11 cellular contexts compared by ENCODE assay signal in genomic region chr3:55654123-55654787, GRCh38.
A peak's percentile ranks its signal among the peaks of the same experiment; 100 is the strongest.
DNase-seq lines count a peak whose midpoint lies in the region; ATAC-seq and TF ChIP-seq lines count a peak whose summit lies in the region.
"Had no signal": no experiment of that assay in that cellular context is flagged by ENCODE, and none has a peak within 500 bp of the region (broad histone marks: within the 10 kb centered on the region; RNA-seq: fewer than 3 reads in every experiment).

No MANE protein-coding gene starts in this region.

- no peaks in the 10 kb centered on the region for H3K9me3 Mint-ChIP-seq in activated CD8-positive, alpha-beta T cell treated with anti-CD3 and anti-CD28 coated beads for 36 hours
- no peaks in the 10 kb centered on the region for H3K9me3 Mint-ChIP-seq in activated T-cell treated with anti-CD3 and anti-CD28 coated beads, Interleukin-2, amount 50 U/mL, for 24 hours
- H3K9me3 Mint-ChIP-seq: brain had no signal

- H3K36me3 Mint-ChIP-seq in activated CD8-positive, alpha-beta T cell treated with anti-CD3 and anti-CD28 coated beads for 36 hours (ENCODE audit: low read depth) = no peaks in the 10 kb centered on the region
- no peaks in the 10 kb centered on the region for H3K36me3 Mint-ChIP-seq in activated T-cell treated with anti-CD3 and anti-CD28 coated beads, Interleukin-2, amount 50 U/mL, for 24 hours (ENCODE audit: low read depth)
- H3K36me3 Mint-ChIP-seq: brain had no signal

- H3K27ac Mint-ChIP-seq in activated CD8-positive, alpha-beta T cell treated with anti-CD3 and anti-CD28 coated beads for 36 hours = no peak overlapping the region
- no peak overlapping the region for H3K27ac Mint-ChIP-seq in activated T-cell treated with anti-CD3 and anti-CD28 coated beads, Interleukin-2, amount 50 U/mL, for 24 hours
- H3K27ac Mint-ChIP-seq: brain had no signal

- peaks cover 10% of the 10 kb centered on the region for H3K4me1 Mint-ChIP-seq in activated CD8-positive, alpha-beta T cell treated with anti-CD3 and anti-CD28 coated beads for 36 hours (ENCODE audit: low read depth)
- peaks cover 4% of the 10 kb centered on the region for H3K4me1 Mint-ChIP-seq in activated T-cell treated with anti-CD3 and anti-CD28 coated beads, Interleukin-2, amount 50 U/mL, for 24 hours (ENCODE audit: low read depth)

- CTCF ChIA-PET in activated CD8-positive, alpha-beta T cell treated with anti-CD3 and anti-CD28 coated beads for 36 hours (lab: Charles Lee) = interaction anchor here (0.9 kb wide), 1 partner anchor 10 kb away, joined by 3 read pairs; no protein-coding TSS in a partner anchor

- no peak for TF ChIP-seq CTCF in activated CD8-positive, alpha-beta T cell treated with anti-CD3 and anti-CD28 coated beads for 36 hours (IDR thresholded peaks at IDR 0.05)

- H3K4me3 Mint-ChIP-seq in activated CD8-positive, alpha-beta T cell treated with anti-CD3 and anti-CD28 coated beads for 36 hours = no peak overlapping the region
- no peak overlapping the region for H3K4me3 Mint-ChIP-seq in activated T-cell treated with anti-CD3 and anti-CD28 coated beads, Interleukin-2, amount 50 U/mL, for 24 hours
- H3K4me3 Mint-ChIP-seq: brain had no signal

- POLR2A ChIA-PET in activated CD8-positive, alpha-beta T cell treated with anti-CD3 and anti-CD28 coated beads for 36 hours (lab: Charles Lee) = no interaction called here

- peak; percentile 7 for DNase-seq in activated CD8-positive, alpha-beta T cell treated with anti-CD3 and anti-CD28 coated beads for 36 hours
- no peak for DNase-seq in NCI-H226
- DNase-seq in stimulated activated CD4-positive, alpha-beta T cell treated with anti-CD3 and anti-CD28 coated beads, Interleukin-4, amount 100 ng/mL, for 4 hours = no peak
- no peak for DNase-seq in germinal center (ENCODE audit: low spot score)
- DNase-seq in activated T-cell treated with anti-CD3 and anti-CD28 coated beads, Interleukin-2, amount 50 U/mL, for 24 hours = no peak
- DNase-seq: NCI-H146, SHP77 treated with DMSO at 0.1 percent for 48 hours had no signal

- no peaks in the 10 kb centered on the region for H3K27me3 Mint-ChIP-seq in activated CD8-positive, alpha-beta T cell treated with anti-CD3 and anti-CD28 coated beads for 36 hours
- H3K27me3 Mint-ChIP-seq in activated T-cell treated with anti-CD3 and anti-CD28 coated beads, Interleukin-2, amount 50 U/mL, for 24 hours = no peaks in the 10 kb centered on the region
- H3K27me3 Mint-ChIP-seq: brain had no signal

- peak; percentile 95 for ATAC-seq in GM18517 (IDR thresholded peaks at IDR 0.05; ENCODE audit: unreplicated experiment)
- peak; percentile 90 for ATAC-seq in GM21367 (IDR thresholded peaks at IDR 0.05; ENCODE audit: unreplicated experiment)
- peak; percentile 87 for ATAC-seq in HG03060 (IDR thresholded peaks at IDR 0.05; ENCODE audit: low read depth, unreplicated experiment)
- peak; percentile 45 for ATAC-seq in activated CD8-positive, alpha-beta T cell treated with anti-CD3 and anti-CD28 coated beads for 36 hours

- intact Hi-C loops in activated CD8-positive, alpha-beta T cell treated with anti-CD3 and anti-CD28 coated beads for 36 hours (cut with micrococcal nuclease) = no loop called here

Comparison
In these comparisons a context has a peak if more than half of its experiments do, and no peak if none do; other contexts are left out.
1. ATAC-seq: peak in every context shown above with its lines; median percentile 95 in GM18517; 90 in GM21367; 87 in HG03060; 45 in activated CD8-positive, alpha-beta T cell treated with anti-CD3 and anti-CD28 coated beads for 36 hours.